8 cellular contexts compared by ENCODE assay signal in the genomic region with DNA sequence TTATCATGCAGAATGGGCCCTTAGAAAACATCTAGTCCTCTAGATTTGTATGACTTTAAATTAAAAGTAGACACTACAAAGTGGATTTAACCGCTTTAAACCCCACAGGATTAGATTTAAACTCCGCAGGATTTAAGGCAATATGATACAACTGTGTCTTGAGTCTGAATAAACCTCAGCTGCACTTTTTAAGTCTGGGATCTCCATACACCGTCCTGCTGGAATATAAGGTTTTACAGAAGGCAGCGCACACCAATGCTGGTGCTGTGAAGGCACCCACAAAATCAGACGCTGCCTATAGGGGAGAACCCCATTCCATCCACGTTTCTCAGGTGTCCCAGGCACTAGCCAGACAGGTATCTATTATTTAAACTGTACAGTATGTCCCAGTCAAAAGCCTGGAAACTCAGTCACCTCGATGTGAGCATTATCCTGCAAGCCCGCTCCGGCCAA. TPM values are rescaled to one million over a fixed set of nuclear protein-coding genes. Genes with fewer than 3 reads are reported as not detected.
A peak's percentile ranks its signal among the peaks of the same experiment; 100 is the strongest.
DNase-seq lines count a peak whose midpoint lies in the region; ATAC-seq and TF ChIP-seq lines count a peak whose summit lies in the region.

No MANE protein-coding gene starts in this region.

- no peak for ATAC-seq in GM18867 (IDR thresholded peaks at IDR 0.05; ENCODE audit: unreplicated experiment)
- no peak for ATAC-seq in GM21786 (IDR thresholded peaks at IDR 0.05; ENCODE audit: unreplicated experiment)

- TF ChIP-seq CTCF in BJ (IDR thresholded peaks at IDR 0.05; ENCODE audit: insufficient read depth, low read depth, low read length) (no peak), choroid plexus epithelial cell (conservative IDR thresholded peaks at IDR 0.05; ENCODE audit: low read depth, low read length) (no peak)

- H3K36me3 ChIP-seq in BJ (ENCODE audit: control insufficient read depth, insufficient read depth, low read length) = peaks cover 1% of the 10 kb centered on the region; the same call in 1 of the 2 replicates

- POLR2A ChIA-PET in BJ (lab: Charles Lee) = no interaction called here

- H3K27me3 ChIP-seq in BJ (ENCODE audit: control insufficient read depth, insufficient read depth, low read length) = no peaks in the 10 kb centered on the region

- DNase-seq in BJ (ENCODE audit: low read depth) (no peak), LHCN-M2 (ENCODE audit: low read depth) (peak; percentile 43), choroid plexus epithelial cell (ENCODE audit: low read depth) (peak; percentile 38), mucosa of gallbladder (ENCODE audit: low spot score) (peak; percentile 26), hepatic stellate cell (ENCODE audit: low spot score) (no peak), NCI-H446 treated with DMSO at 0.1 percent for 48 hours (lab: John Stamatoyannopoulos, UW) (no peak)

- H3K4me3 ChIP-seq in BJ (ENCODE audit: low read depth, low read length) (peak overlapping the region; percentile 97), choroid plexus epithelial cell (ENCODE audit: low read depth, low read length) (peak overlapping the region; percentile 90)

- CTCF ChIA-PET in BJ (lab: Yijun Ruan, JAX) = no interaction called here

RNA-seq across cellular contexts. Expression of a gene that starts 0.8 kb away (rescaled TPM):
- 36.6 and 47.9 TPM in 2 replicates for polyA plus RNA-seq in BJ (2011; rRNA removed)
- polyA minus RNA-seq in BJ (2011; rRNA and poly(A)+ RNA removed) = 33.1 and 34.0 TPM in 2 replicates
- 46.4 and 50.9 TPM in 2 replicates for total RNA-seq in LHCN-M2 (2014; rRNA removed)
- polyA plus RNA-seq in LHCN-M2 (2012) = 41.9 TPM
- 46.6 TPM for total RNA-seq in mucosa of gallbladder

Comparison
In these comparisons a context has a peak if more than half of its experiments do, and no peak if none do; other contexts are left out.
1. DNase-seq: peak in LHCN-M2 (single experiment), choroid plexus epithelial cell (single experiment) and mucosa of gallbladder (single experiment); none in BJ (single experiment), hepatic stellate cell (single experiment) and NCI-H446 treated with DMSO at 0.1 percent for 48 hours (single experiment).